In the genomic region with DNA sequence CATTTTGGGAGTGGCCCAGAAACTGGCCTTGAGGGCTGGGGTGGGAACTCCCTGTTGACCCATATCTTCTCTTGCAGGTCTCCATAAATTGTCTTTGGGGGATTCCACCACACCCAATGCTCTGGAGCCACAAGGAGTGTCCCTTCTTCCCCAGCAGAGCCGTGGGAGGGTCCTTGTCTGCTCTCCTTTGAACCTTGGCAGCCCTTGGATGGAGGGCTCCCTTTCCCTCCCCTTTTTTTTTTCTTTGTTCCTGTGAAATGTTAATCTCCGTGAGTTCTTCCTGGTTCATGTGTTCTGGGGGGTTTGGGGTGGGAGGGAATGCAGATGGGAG, we compare ENCODE assay signal across 1 cellular context.
TF ChIP-seq lines count a peak whose summit lies in the region.

No MANE protein-coding gene starts in this region.

TF ChIP-seq in endothelial cell of umbilical vein, 7 proteins besides CTCF, POLR2A, EP300 and RAD21:
- TF ChIP-seq, protein P1, sequence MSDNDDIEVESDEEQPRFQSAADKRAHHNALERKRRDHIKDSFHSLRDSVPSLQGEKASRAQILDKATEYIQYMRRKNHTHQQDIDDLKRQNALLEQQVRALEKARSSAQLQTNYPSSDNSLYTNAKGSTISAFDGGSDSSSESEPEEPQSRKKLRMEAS (IDR thresholded peaks at IDR 0.05; ENCODE audit: insufficient read depth, insufficient read length), result no peak
- peak; percentile 16 for TF ChIP-seq POLR2AphosphoS5 (IDR thresholded peaks at IDR 0.05; ENCODE audit: insufficient read depth, low read depth, low read length)
